1 cellular context compared by ENCODE assay signal in genomic region chr4:53924333-53925049, GRCh38.
TF ChIP-seq lines count a peak whose summit lies in the region.

No MANE protein-coding gene starts in this region.

TF ChIP-seq in GM23338, 12 proteins besides CTCF, POLR2A, EP300 and RAD21 (continued from another document):
- TF ChIP-seq ZNF462 (CRISPR knock-in tag; IDR thresholded peaks at IDR 0.05) = no peak
- TF ChIP-seq POLR2AphosphoS5 (IDR thresholded peaks at IDR 0.05; ENCODE audit: low read depth) = no peak
- no peak for TF ChIP-seq NANOG (IDR thresholded peaks at IDR 0.05; ENCODE audit: borderline replicate concordance)
- TF ChIP-seq CREB1 (CRISPR knock-in tag; IDR thresholded peaks at IDR 0.05; ENCODE audit: low read depth) = no peak
- no peak for TF ChIP-seq JUNB (IDR thresholded peaks at IDR 0.05; ENCODE audit: unreplicated experiment)
- no peak for TF ChIP-seq REST (IDR thresholded peaks at IDR 0.05; ENCODE audit: unreplicated experiment)
- no peak for TF ChIP-seq ZNF114 (CRISPR knock-in tag; IDR thresholded peaks at IDR 0.05)
- TF ChIP-seq EZH2phosphoT487 (IDR thresholded peaks at IDR 0.05; ENCODE audit: unreplicated experiment) = no peak
- TF ChIP-seq STAT1 (IDR thresholded peaks at IDR 0.05; ENCODE audit: unreplicated experiment) = no peak
